In the genomic region with DNA sequence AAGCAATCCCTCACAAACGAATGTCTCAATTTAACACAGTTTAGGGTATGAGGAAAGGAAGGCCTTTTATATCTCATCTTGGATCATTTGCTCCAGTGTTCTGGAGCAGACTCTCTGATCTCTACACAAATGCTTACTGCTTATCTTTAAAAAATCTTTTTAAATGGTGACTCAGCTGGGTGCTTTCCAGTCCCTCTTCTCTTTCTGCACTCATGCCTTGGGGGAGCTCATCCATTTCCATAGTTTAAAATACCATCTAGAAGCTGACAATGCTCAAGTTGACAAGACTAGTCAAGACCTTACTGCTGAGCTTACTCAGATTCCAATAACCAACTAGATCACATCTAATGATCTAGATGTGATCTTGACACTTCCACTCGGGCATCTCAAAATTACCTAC, we compare ENCODE assay signal across 21 cellular contexts. TPM values are rescaled to one million over a fixed set of nuclear protein-coding genes. Genes with fewer than 3 reads are reported as not detected.
DNase-seq lines count a peak whose midpoint lies in the region; ATAC-seq, FAIRE-seq and TF ChIP-seq lines count a peak whose summit lies in the region.
"Had no signal": no experiment of that assay in that cellular context is flagged by ENCODE, and none has a peak within 500 bp of the region (broad histone marks: within the 10 kb centered on the region; RNA-seq: fewer than 3 reads in every experiment).

No MANE protein-coding gene starts in this region.

- H3K27ac ChIP-seq in endothelial cell of umbilical vein (ENCODE audit: insufficient read depth, low read depth, low read length), result no peak overlapping the region
- H3K27ac ChIP-seq: C4-2B, heart right ventricle had no signal

- POLR2A ChIA-PET in BJ (lab: Charles Lee), result no interaction called here
- POLR2A ChIA-PET in endothelial cell of umbilical vein (lab: Charles Lee), result no interaction called here

- no peak for TF ChIP-seq POLR2A in endothelial cell of umbilical vein (IDR thresholded peaks at IDR 0.05; ENCODE audit: low read depth, low read length)

- H3K4me1 ChIP-seq in endothelial cell of umbilical vein (ENCODE audit: control insufficient read depth, extremely low read depth, insufficient read depth, low read length), result no peaks in the 10 kb centered on the region

- FAIRE-seq in endothelial cell of umbilical vein (lab: Jason Lieb, UNC), result no peak
- FAIRE-seq: D721Med had no signal

- no TSS peak for BruUV-seq in endothelial cell of umbilical vein (replicated peaks; lab: Mats Ljungman, UMichigan)

- H3K27ac Mint-ChIP-seq in activated T-cell treated with anti-CD3 and anti-CD28 coated beads, Interleukin-2, amount 50 U/mL, for 72 hours, result no peak overlapping the region

- no peaks in the 10 kb centered on the region for H3K4me1 Mint-ChIP-seq in activated T-cell treated with anti-CD3 and anti-CD28 coated beads, Interleukin-2, amount 50 U/mL, for 72 hours (ENCODE audit: low read depth)
- H3K4me1 Mint-ChIP-seq: central memory CD8-positive, alpha-beta T cell had no signal

- H3K36me3 ChIP-seq in BJ (ENCODE audit: control insufficient read depth, insufficient read depth, low read length) (no peaks in the 10 kb centered on the region), endothelial cell of umbilical vein (ENCODE audit: control insufficient read depth in 2 of 2, extremely low read depth in 1 of 2, insufficient read depth in 2 of 2, low read length in 2 of 2) (no peaks in the 10 kb centered on the region)
- H3K36me3 ChIP-seq: heart right ventricle had no signal

- no peaks in the 10 kb centered on the region for H4K20me1 ChIP-seq in endothelial cell of umbilical vein (replicated peaks; ENCODE audit: control insufficient read depth, extremely low read depth, insufficient read depth, low read length)

- dilution Hi-C loops in endothelial cell of umbilical vein (cut with MboI; ENCODE audit: extremely low pct_ligation_motif_present, low sequenced_read_pairs), result no loop called here

- no peak overlapping the region for H3K9ac ChIP-seq in endothelial cell of umbilical vein (replicated peaks; ENCODE audit: extremely low read depth, insufficient read depth, low read length)

- H3K4me3 Mint-ChIP-seq in activated T-cell treated with anti-CD3 and anti-CD28 coated beads, Interleukin-2, amount 50 U/mL, for 72 hours, result no peak overlapping the region
- H3K4me3 Mint-ChIP-seq: central memory CD8-positive, alpha-beta T cell had no signal

- ATAC-seq in activated T-cell treated with anti-CD3 and anti-CD28 coated beads, Interleukin-2, amount 50 U/mL, for 72 hours (replicated peaks in 1 of 2), result no peak
- ATAC-seq in GM19397 (IDR thresholded peaks at IDR 0.05; ENCODE audit: unreplicated experiment) (no peak), HG03039 (IDR thresholded peaks at IDR 0.05; ENCODE audit: unreplicated experiment) (no peak)
- ATAC-seq: heart right ventricle had no signal

- H3K9me3 Mint-ChIP-seq in activated T-cell treated with anti-CD3 and anti-CD28 coated beads, Interleukin-2, amount 50 U/mL, for 72 hours, result no peaks in the 10 kb centered on the region
- H3K9me3 Mint-ChIP-seq: central memory CD8-positive, alpha-beta T cell had no signal

- CTCF ChIA-PET in BJ (lab: Yijun Ruan, JAX), result interaction anchor here (0.6 to 1.6 kb wide), 2 partner anchors 9 to 10 kb away, joined by 3 to 4 read pairs; no protein-coding TSS in a partner anchor
- CTCF ChIA-PET in endothelial cell of umbilical vein (lab: Charles Lee), result no interaction called here

- TF ChIP-seq CTCF in BJ (IDR thresholded peaks at IDR 0.05; ENCODE audit: insufficient read depth, low read depth, low read length), result no peak
- no peak for TF ChIP-seq CTCF in endothelial cell of umbilical vein (IDR thresholded peaks at IDR 0.05; ENCODE audit: extremely low read depth in 1 of 2, insufficient read depth in 1 of 2, low read depth in 1 of 2, low read length in 2 of 2)

- no peaks in the 10 kb centered on the region for H3K9me3 ChIP-seq in endothelial cell of umbilical vein (replicated peaks; ENCODE audit: control insufficient read depth, insufficient read depth, low read length)
- H3K9me3 ChIP-seq: heart right ventricle had no signal

- H3K79me2 ChIP-seq in endothelial cell of umbilical vein (ENCODE audit: control insufficient read depth, insufficient read depth, low read length), result no peaks in the 10 kb centered on the region

- peak; percentile 6 for DNase-seq in BJ (ENCODE audit: low read depth)
- DNase-seq in RPMI7951 (ENCODE audit: low read depth), result peak; percentile 89
- DNase-seq in endothelial cell of umbilical vein (ENCODE audit: low read depth, low spot score), result no peak
- DNase-seq in kidney tubule cell (ENCODE audit: low spot score), result peak; percentile 71
- DNase-seq in Kasumi-1 (lab: John Stamatoyannopoulos, UW), result no peak
- no peak for DNase-seq in activated T-cell treated with anti-CD3 and anti-CD28 coated beads, Interleukin-2, amount 50 U/mL, for 72 hours
- DNase-seq: activated CD4-positive, alpha-beta T cell treated with anti-CD3 and anti-CD28 coated beads for 4 hours; erythroblast; GOT3; heart right ventricle; NCI-H187; NCI-H748 treated with DMSO at 0.1 percent for 48 hours; occipital lobe; SIG-M5; T-helper 1 cell had no signal

- H3K36me3 Mint-ChIP-seq in activated T-cell treated with anti-CD3 and anti-CD28 coated beads, Interleukin-2, amount 50 U/mL, for 72 hours (ENCODE audit: insufficient read depth in 2 of 2), result no peaks in the 10 kb centered on the region

- no peak overlapping the region for H2AFZ ChIP-seq in endothelial cell of umbilical vein (ENCODE audit: low read depth, low read length)

- H3K4me2 ChIP-seq in endothelial cell of umbilical vein (ENCODE audit: insufficient read depth, low read length), result no peak overlapping the region

- no peaks in the 10 kb centered on the region for H3K27me3 ChIP-seq in BJ (ENCODE audit: control insufficient read depth, insufficient read depth, low read length)
- no peaks in the 10 kb centered on the region for H3K27me3 ChIP-seq in endothelial cell of umbilical vein (ENCODE audit: control insufficient read depth in 2 of 2, insufficient read depth in 2 of 2, low read length in 2 of 2)
- H3K27me3 ChIP-seq: heart right ventricle had no signal

- no peak overlapping the region for H3K4me3 ChIP-seq in BJ (ENCODE audit: low read depth, low read length)
- H3K4me3 ChIP-seq in endothelial cell of umbilical vein (replicated peaks in 1 of 3; ENCODE audit: insufficient read depth in 1 of 3, low read depth in 1 of 3, low read length in 3 of 3), result no peak overlapping the region
- H3K4me3 ChIP-seq: heart right ventricle, lung had no signal

- H3K9me1 ChIP-seq in endothelial cell of umbilical vein (replicated peaks; ENCODE audit: control insufficient read depth, extremely low read depth, insufficient read depth, low read length), result no peaks in the 10 kb centered on the region

- intact Hi-C loops in endothelial cell of umbilical vein (cut with micrococcal nuclease), result no loop called here

- H3K27me3 Mint-ChIP-seq in activated T-cell treated with anti-CD3 and anti-CD28 coated beads, Interleukin-2, amount 50 U/mL, for 72 hours (ENCODE audit: low read depth), result no peaks in the 10 kb centered on the region

TF ChIP-seq in endothelial cell of umbilical vein, 7 proteins besides CTCF, POLR2A, EP300 and RAD21:
- peak; percentile 32 for TF ChIP-seq GATA2 (IDR thresholded peaks at IDR 0.05; ENCODE audit: insufficient read depth, insufficient read length, low read depth, low read length)
- TF ChIP-seq FOS (IDR thresholded peaks at IDR 0.05; ENCODE audit: borderline replicate concordance, insufficient read depth, low read length), result no peak

RNA-seq across cellular contexts. Expression of gene ETAA1, which starts 56.2 kb away (rescaled TPM):
- polyA plus RNA-seq in BJ (2011; rRNA removed) (3.5 and 8.8 TPM in 2 replicates), endothelial cell of umbilical vein (3.5 and 4.9 TPM in 2 replicates)
- polyA minus RNA-seq in BJ (2011; rRNA and poly(A)+ RNA removed), result 2.3 and 3.0 TPM in 2 replicates
- 20.7 and 26.3 TPM in 2 replicates for total RNA-seq in RPMI7951 (2014; rRNA removed; shearing (Covaris generic))
- total RNA-seq in endothelial cell of umbilical vein, result 15.9 and 17.5 TPM in 2 replicates
- 8.3 and 8.8 TPM in 2 replicates for polyA plus RNA-seq in endothelial cell of umbilical vein (2011; cell fraction: cytosol; rRNA removed)
- polyA plus RNA-seq in endothelial cell of umbilical vein (2011; cell fraction: nucleus; rRNA removed), result 24.8 and 37.8 TPM in 2 replicates
- polyA plus RNA-seq in endothelial cell of umbilical vein (2012), result 10.4 and 14.1 TPM in 2 replicates
- polyA minus RNA-seq in endothelial cell of umbilical vein, result 4.0 and 5.4 TPM in 2 replicates
- 7.4 TPM for polyA minus RNA-seq in endothelial cell of umbilical vein (2011; cell fraction: cytosol; rRNA and poly(A)+ RNA removed)
- 28.3 and 40.4 TPM in 2 replicates for polyA minus RNA-seq in endothelial cell of umbilical vein (2011; cell fraction: nucleus; rRNA and poly(A)+ RNA removed)
- 10 to 100 TPM; 11.2 to 11.8 TPM for total RNA-seq in activated T-cell treated with anti-CD3 and anti-CD28 coated beads, Interleukin-2, amount 50 U/mL, for 72 hours

Comparison
In these comparisons a context has a peak if more than half of its experiments do, and no peak if none do; other contexts are left out.
1. DNase-seq: peak in BJ (single experiment), RPMI7951 (single experiment) and kidney tubule cell (single experiment); none in endothelial cell of umbilical vein (single experiment), Kasumi-1 (0 of 2) and activated T-cell treated with anti-CD3 and anti-CD28 coated beads, Interleukin-2, amount 50 U/mL, for 72 hours (0 of 2).